In genomic region chr3:39021465-39022274, GRCh38 we compare ENCODE assay signal across 1 cellular context.
TF ChIP-seq lines count a peak whose summit lies in the region.

No MANE protein-coding gene starts in this region.

TF ChIP-seq in K562, 482 proteins besides CTCF, POLR2A, EP300 and RAD21 (continued from another document and continues in another):
- TF ChIP-seq ILK (tag; IDR thresholded peaks at IDR 0.05; ENCODE audit: borderline replicate concordance, low read depth) (no peak), ZFPM2 (CRISPR knock-in tag; IDR thresholded peaks at IDR 0.05) (no peak), LCOR (CRISPR knock-in tag; IDR thresholded peaks at IDR 0.05) (no peak), MBD1 (CRISPR knock-in tag; IDR thresholded peaks at IDR 0.05) (no peak), SNIP1 (IDR thresholded peaks at IDR 0.05; ENCODE audit: low read depth) (no peak), COPS2 (conservative IDR thresholded peaks at IDR 0.05) (no peak), STAG1 (CRISPR knock-in tag; IDR thresholded peaks at IDR 0.05; ENCODE audit: borderline replicate concordance) (no peak), PRPF4 (IDR thresholded peaks at IDR 0.05; ENCODE audit: insufficient read depth, low read depth, low read length, poor library complexity, severe bottlenecking) (no peak), SIN3A (IDR thresholded peaks at IDR 0.05; ENCODE audit: borderline replicate concordance in 2 of 2, control insufficient read depth in 1 of 2, low read depth in 2 of 2, low read length in 2 of 2) (no peak), PML (IDR thresholded peaks at IDR 0.05; ENCODE audit: low read length) (no peak), NR2C1 (IDR thresholded peaks at IDR 0.05) (no peak), NR2C1 (tag; IDR thresholded peaks at IDR 0.05) (no peak), PCBP2 (IDR thresholded peaks at IDR 0.05; ENCODE audit: low read depth, low read length, poor library complexity, severe bottlenecking) (no peak), ZBTB11 (CRISPR knock-in tag; IDR thresholded peaks at IDR 0.05) (no peak), MEF2A (IDR thresholded peaks at IDR 0.05; ENCODE audit: control insufficient read depth, low read depth, low read length) (no peak), SAP30 (IDR thresholded peaks at IDR 0.05; ENCODE audit: borderline replicate concordance, insufficient read depth, low read depth, low read length, poor library complexity, severe bottlenecking) (no peak), TSC22D4 (tag; IDR thresholded peaks at IDR 0.05) (no peak), HMGN3 (IDR thresholded peaks at IDR 0.05; ENCODE audit: borderline replicate concordance, extremely low read depth, insufficient read length, low read depth, low read length) (no peak), KHSRP (IDR thresholded peaks at IDR 0.05) (no peak), MNT (conservative IDR thresholded peaks at IDR 0.05) (no peak), PTBP1 (IDR thresholded peaks at IDR 0.05; ENCODE audit: low read depth, low read length) (no peak), SNAPC5 (CRISPR knock-in tag; IDR thresholded peaks at IDR 0.05) (no peak), XRCC4 (IDR thresholded peaks at IDR 0.05; ENCODE audit: extremely low read depth, insufficient read depth, insufficient read length) (no peak), BCLAF1 (IDR thresholded peaks at IDR 0.05; ENCODE audit: borderline replicate concordance in 1 of 2, control insufficient read depth in 1 of 2, low read depth in 2 of 2, low read length in 1 of 2) (no peak), ZNF134 (CRISPR knock-in tag; conservative IDR thresholded peaks at IDR 0.05) (no peak), GMEB1 (CRISPR knock-in tag; IDR thresholded peaks at IDR 0.05) (no peak), FOXP4 (CRISPR knock-in tag; IDR thresholded peaks at IDR 0.05; ENCODE audit: borderline replicate concordance) (no peak), KDM4B (IDR thresholded peaks at IDR 0.05; ENCODE audit: borderline replicate concordance in 2 of 2, low read depth in 1 of 2) (no peak), HCFC1 (IDR thresholded peaks at IDR 0.05; ENCODE audit: low read depth, low read length) (no peak), KDM5B (IDR thresholded peaks at IDR 0.05; ENCODE audit: insufficient replicate concordance, low read depth, low read length) (no peak), TBP (optimal IDR thresholded peaks at IDR 0.05; ENCODE audit: low read depth, low read length) (peak; percentile 13), PREB (CRISPR knock-in tag; IDR thresholded peaks at IDR 0.05) (no peak), TAL1 (IDR thresholded peaks at IDR 0.05) (peak; percentile 3; the same call in 1 of the 2 replicates), NFIX (CRISPR knock-in tag; IDR thresholded peaks at IDR 0.05; ENCODE audit: low read depth) (no peak), STAT5B (CRISPR knock-in tag; IDR thresholded peaks at IDR 0.05) (no peak), FOXK2 (conservative IDR thresholded peaks at IDR 0.05 in 1 of 2, IDR thresholded peaks at IDR 0.05 in 1 of 2; ENCODE audit: low read depth in 2 of 2) (peak in 1 of 2 experiments; percentile 30; a peak in 1 of 4 replicates), GABPB2 (CRISPR knock-in tag; conservative IDR thresholded peaks at IDR 0.05) (no peak), ZBTB1 (CRISPR knock-in tag; IDR thresholded peaks at IDR 0.05; ENCODE audit: borderline replicate concordance, low read depth) (no peak), TEAD1 (CRISPR knock-in tag; IDR thresholded peaks at IDR 0.05) (peak in 1 of 2 experiments; percentile 8; a peak in 1 of 4 replicates), ZNF324 (CRISPR knock-in tag; IDR thresholded peaks at IDR 0.05) (no peak), ZSCAN29 (IDR thresholded peaks at IDR 0.05) (no peak), NUFIP1 (IDR thresholded peaks at IDR 0.05; ENCODE audit: partially characterized antibody) (no peak), HNRNPL (IDR thresholded peaks at IDR 0.05; ENCODE audit: low read depth, low read length) (no peak), NCOA6 (IDR thresholded peaks at IDR 0.05) (no peak), RNF219 (CRISPR knock-in tag; IDR thresholded peaks at IDR 0.05) (no peak), USF1 (CRISPR knock-in tag; IDR thresholded peaks at IDR 0.05) (no peak)
